23 cellular contexts compared by ENCODE assay signal in the genomic region with DNA sequence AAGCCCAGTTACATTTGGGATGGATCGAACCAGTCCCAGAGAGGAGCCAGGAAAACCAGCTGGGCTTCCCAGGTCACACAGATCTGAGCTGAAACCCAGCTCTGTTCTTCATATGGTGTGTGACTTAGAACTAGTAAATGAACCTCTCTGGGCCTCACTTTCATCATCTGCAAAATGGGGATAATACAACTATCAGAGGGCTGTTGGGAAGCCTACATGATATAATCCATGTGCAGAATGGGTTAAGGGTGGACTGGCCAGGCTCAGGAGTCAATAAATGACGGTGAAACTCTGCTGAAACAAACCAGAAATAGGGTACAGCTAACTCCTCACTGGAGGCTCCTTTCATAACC.
"Had no signal": no experiment of that assay in that cellular context is flagged by ENCODE, and none has a peak within 500 bp of the region (broad histone marks: within the 10 kb centered on the region; RNA-seq: fewer than 3 reads in every experiment).

No MANE protein-coding gene starts in this region.

- H3K27me3 ChIP-seq: MG63 had no signal

- H3K36me3 ChIP-seq: MG63, SJSA1 had no signal

- H3K27ac ChIP-seq: HL-60, SJSA1, SK-N-MC had no signal

- DNase-seq: Karpas-422, KG1, MG63, NCI-H1092, NCI-H1105 treated with DMSO at 0.1 percent for 48 hours, NCI-H1417 treated with DMSO at 0.1 percent for 48 hours, NCI-H146, NCI-H1694 treated with DMSO at 0.1 percent for 48 hours, NCI-H1930, NCI-H2081, NCI-H2107, NCI-H2171, NCI-H226, NCI-H446, NCI-H510A, NCI-H524 treated with DMSO at 0.1 percent for 48 hours, NCI-H69, NCI-H774, RPMI8226, SIG-M5 had no signal

- H3K4me3 ChIP-seq: MG63, SJSA1, SK-N-MC had no signal
